8 cellular contexts compared by ENCODE assay signal in the genomic region with DNA sequence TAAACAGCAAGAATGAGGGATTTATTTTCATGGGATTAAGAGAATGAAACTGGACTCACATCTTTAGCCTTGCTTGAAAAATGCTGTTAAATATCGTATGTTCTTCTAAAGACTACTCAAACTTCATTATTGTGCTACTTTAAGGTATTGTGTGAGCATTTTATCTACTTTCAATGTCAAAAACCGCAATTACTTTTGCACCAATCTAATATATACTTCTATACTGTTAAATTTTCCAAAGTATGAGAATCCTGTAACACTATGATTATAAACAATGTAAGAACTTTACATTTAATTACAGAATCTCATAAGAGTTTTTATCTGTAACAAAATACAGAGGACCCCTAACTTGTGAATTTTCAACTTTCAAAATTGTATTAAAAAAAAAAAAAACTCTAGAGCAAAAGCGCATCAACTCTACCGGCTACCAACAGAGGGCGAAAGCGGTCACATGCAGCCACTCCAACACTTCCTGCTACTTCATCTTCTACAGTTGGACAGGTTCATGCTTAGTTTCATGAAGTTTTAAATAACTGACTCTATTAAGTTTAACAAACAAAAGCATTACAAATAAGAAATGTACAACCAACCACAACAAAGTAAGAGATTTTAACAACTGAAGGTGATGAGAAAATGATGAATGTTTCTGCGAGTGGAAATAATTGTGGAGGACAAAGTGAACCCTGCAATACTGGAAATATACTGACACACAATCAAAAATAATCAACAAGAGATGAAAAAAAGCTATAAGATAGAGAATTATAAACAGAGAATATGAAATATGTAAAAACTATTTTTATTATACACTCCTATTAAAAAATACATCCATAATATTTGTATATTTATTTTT.
DNase-seq lines count a peak whose midpoint lies in the region; ATAC-seq, FAIRE-seq and TF ChIP-seq lines count a peak whose summit lies in the region.

No MANE protein-coding gene starts in this region.

- no peaks in the 10 kb centered on the region for H3K36me3 ChIP-seq in naive thymus-derived CD4-positive, alpha-beta T cell (ENCODE audit: control insufficient read depth in 2 of 3, insufficient read depth in 3 of 3, low read length in 3 of 3)
- H3K36me3 ChIP-seq in tibial artery: no peaks in the 10 kb centered on the region

- no peaks in the 10 kb centered on the region for H3K9me3 ChIP-seq in naive thymus-derived CD4-positive, alpha-beta T cell (ENCODE audit: control insufficient read depth in 2 of 3, low read length in 3 of 3)
- no peaks in the 10 kb centered on the region for H3K9me3 ChIP-seq in tibial artery

- no peaks in the 10 kb centered on the region for H3K9me3 Mint-ChIP-seq in WTC11
- no peaks in the 10 kb centered on the region for H3K9me3 Mint-ChIP-seq in naive thymus-derived CD4-positive, alpha-beta T cell

- no peaks in the 10 kb centered on the region; the same call in 1 of the 2 replicates for H3K27me3 Mint-ChIP-seq in WTC11 (ENCODE audit: low read depth)
- no peaks in the 10 kb centered on the region for H3K27me3 Mint-ChIP-seq in naive thymus-derived CD4-positive, alpha-beta T cell

- H3K4me1 Mint-ChIP-seq in WTC11: peaks cover 16% of the 10 kb centered on the region
- H3K4me1 Mint-ChIP-seq in naive thymus-derived CD4-positive, alpha-beta T cell: peaks cover 22 to 72% (median 55%) of the 10 kb centered on the region in 7 donors

- peak; percentile 75 for TF ChIP-seq CTCF in GM10266 (IDR thresholded peaks at IDR 0.05; ENCODE audit: control insufficient read depth, insufficient read depth, low read depth, missing control alignments)
- TF ChIP-seq CTCF in WTC11 (IDR thresholded peaks at IDR 0.05): peak; percentile 40; the same call in 1 of the 2 replicates
- peak; percentile 39 to 62 for TF ChIP-seq CTCF in tibial artery (IDR thresholded peaks at IDR 0.05)

- no peak overlapping the region for H3K4me3 ChIP-seq in naive thymus-derived CD4-positive, alpha-beta T cell (ENCODE audit: low read length)
- H3K4me3 ChIP-seq in tibial artery: no peak overlapping the region

- H3K27me3 ChIP-seq in naive thymus-derived CD4-positive, alpha-beta T cell (ENCODE audit: control insufficient read depth in 2 of 2, insufficient read depth in 2 of 2, low read length in 2 of 2): no peaks in the 10 kb centered on the region
- no peaks in the 10 kb centered on the region for H3K27me3 ChIP-seq in tibial artery

- CTCF ChIA-PET in WTC11 (lab: Charles Lee): no interaction called here
- CTCF ChIA-PET in naive thymus-derived CD4-positive, alpha-beta T cell (lab: Charles Lee): no interaction called here

- DNase-seq in GM10266 (ENCODE audit: extremely low spot score) (peak; percentile 23), M059J (ENCODE audit: low read depth) (peak; percentile 32), WTC11 (ENCODE audit: low spot score) (peak; percentile 39), tibial artery (peak in 1 of 2 donors; percentile 33), superior temporal gyrus (ENCODE audit: extremely low spot score) (no peak), cerebellar nuclear complex (lab: John Stamatoyannopoulos, UW) (no peak)
- DNase-seq in naive thymus-derived CD4-positive, alpha-beta T cell: peak; percentile 18 to 58 (median 49)

- peak; percentile 66 for FAIRE-seq in colon (lab: Jason Lieb, UNC)

- intact Hi-C loops in naive thymus-derived CD4-positive, alpha-beta T cell (cut with micrococcal nuclease): loop anchor here (1.0 to 5.0 kb wide), 9 partner anchors 76 to 643 kb away; a partner anchor contains a TSS
- intact Hi-C loops in tibial artery (cut with DNase I; ENCODE audit: low total_unique reads): no loop called here

- H3K27ac ChIP-seq in naive thymus-derived CD4-positive, alpha-beta T cell (ENCODE audit: low read depth, low read length): no peak overlapping the region
- no peak overlapping the region for H3K27ac ChIP-seq in tibial artery

- H3K36me3 Mint-ChIP-seq in WTC11: no peaks in the 10 kb centered on the region
- no peaks in the 10 kb centered on the region for H3K36me3 Mint-ChIP-seq in naive thymus-derived CD4-positive, alpha-beta T cell

- H3K4me3 Mint-ChIP-seq in WTC11: no peak overlapping the region
- peak overlapping the region in 1 of 10 donors; percentile 14 for H3K4me3 Mint-ChIP-seq in naive thymus-derived CD4-positive, alpha-beta T cell

- no peak overlapping the region for H3K27ac Mint-ChIP-seq in WTC11
- H3K27ac Mint-ChIP-seq in naive thymus-derived CD4-positive, alpha-beta T cell: peak overlapping the region in 4 of 9 donors; percentile 3 to 80 (median 10)

- peak; percentile 62 for ATAC-seq in WTC11
- ATAC-seq in naive thymus-derived CD4-positive, alpha-beta T cell: peak; percentile 87

- no peaks in the 10 kb centered on the region for H3K4me1 ChIP-seq in naive thymus-derived CD4-positive, alpha-beta T cell (ENCODE audit: control insufficient read depth in 2 of 2, insufficient read depth in 2 of 2, low read length in 2 of 2)
- peaks cover 0 to 56% (median 26%) of the 10 kb centered on the region in 4 donors for H3K4me1 ChIP-seq in tibial artery

- POLR2A ChIA-PET in WTC11 (lab: Charles Lee): no interaction called here
- POLR2A ChIA-PET in naive thymus-derived CD4-positive, alpha-beta T cell (lab: Charles Lee): interaction anchor here (0.6 kb wide), 1 partner anchor 220 kb away, joined by 3 read pairs; no protein-coding TSS in a partner anchor

TF ChIP-seq in WTC11, 78 proteins besides CTCF, POLR2A, EP300 and RAD21:
- TF ChIP-seq, protein P1, sequence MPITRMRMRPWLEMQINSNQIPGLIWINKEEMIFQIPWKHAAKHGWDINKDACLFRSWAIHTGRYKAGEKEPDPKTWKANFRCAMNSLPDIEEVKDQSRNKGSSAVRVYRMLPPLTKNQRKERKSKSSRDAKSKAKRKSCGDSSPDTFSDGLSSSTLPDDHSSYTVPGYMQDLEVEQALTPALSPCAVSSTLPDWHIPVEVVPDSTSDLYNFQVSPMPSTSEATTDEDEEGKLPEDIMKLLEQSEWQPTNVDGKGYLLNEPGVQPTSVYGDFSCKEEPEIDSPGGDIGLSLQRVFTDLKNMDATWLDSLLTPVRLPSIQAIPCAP (CRISPR knock-in tag; IDR thresholded peaks at IDR 0.05): no peak
- TF ChIP-seq ZBTB21 (CRISPR knock-in tag; IDR thresholded peaks at IDR 0.05; ENCODE audit: borderline replicate concordance) (no peak), CBFB (CRISPR knock-in tag; IDR thresholded peaks at IDR 0.05; ENCODE audit: low read depth) (no peak), NR1H2 (CRISPR knock-in tag; IDR thresholded peaks at IDR 0.05) (no peak), ZNF219 (CRISPR knock-in tag; IDR thresholded peaks at IDR 0.05; ENCODE audit: borderline replicate concordance) (no peak), FOXK1 (CRISPR knock-in tag; IDR thresholded peaks at IDR 0.05) (no peak)

Comparison
In these comparisons a context has a peak if more than half of its experiments do, and no peak if none do; other contexts are left out.
1. DNase-seq: peak in GM10266 (single experiment), M059J (single experiment), WTC11 (single experiment) and naive thymus-derived CD4-positive, alpha-beta T cell (9 of 9); none in superior temporal gyrus (single experiment) and cerebellar nuclear complex (0 of 2).
2. Peak in every context shown above with its lines, with median percentiles within 50 percentile points of each other: CTCF ChIP-seq.